In the genomic region with DNA sequence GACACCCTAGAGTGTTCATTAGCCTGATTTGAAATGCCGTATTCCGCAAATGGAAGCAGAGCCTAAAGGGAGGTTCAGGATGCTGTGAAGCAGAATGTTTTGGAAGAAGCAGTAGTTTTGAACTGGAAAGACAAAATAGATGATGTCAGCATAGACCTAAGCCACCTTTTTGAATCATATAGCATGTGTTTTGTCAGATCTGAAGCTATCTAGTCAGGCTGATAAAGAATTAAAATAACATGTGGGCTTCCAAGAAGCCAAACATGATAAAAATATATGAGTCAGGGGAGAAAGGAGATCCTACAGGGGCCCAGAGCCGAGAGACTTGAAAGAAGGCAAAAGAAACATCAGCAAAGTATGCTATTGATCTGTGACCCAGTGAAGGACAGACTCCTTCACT, we compare ENCODE assay signal across 12 cellular contexts. TPM values are rescaled to one million over a fixed set of nuclear protein-coding genes. Genes with fewer than 3 reads are reported as not detected.
DNase-seq lines count a peak whose midpoint lies in the region; ATAC-seq and TF ChIP-seq lines count a peak whose summit lies in the region.
"Had no signal": no experiment of that assay in that cellular context is flagged by ENCODE, and none has a peak within 500 bp of the region (broad histone marks: within the 10 kb centered on the region; RNA-seq: fewer than 3 reads in every experiment).

No MANE protein-coding gene starts in this region.

- H4K20me1 ChIP-seq in KMS-11 (ENCODE audit: insufficient read depth) = peaks cover 45% of the 10 kb centered on the region

- H3K36me3 ChIP-seq in KMS-11 (ENCODE audit: insufficient read depth) = peaks cover 51% of the 10 kb centered on the region

- peaks cover 82% of the 10 kb centered on the region for H3K79me2 ChIP-seq in KMS-11 (ENCODE audit: insufficient read depth, low read depth)

- H3K9me3 Mint-ChIP-seq in activated T-helper 17 cell treated with anti-CD3 and anti-CD28 coated beads, Interleukin-2, amount 50 U/mL, for 72 hours = no peaks in the 10 kb centered on the region
- H3K9me3 Mint-ChIP-seq in immature natural killer cell = no peaks in the 10 kb centered on the region
- no peaks in the 10 kb centered on the region for H3K9me3 Mint-ChIP-seq in stimulated activated effector memory CD8-positive, alpha-beta T cell treated with anti-CD3 and anti-CD28 coated beads, Interleukin-12 subunit alpha, Interleukin-12 subunit beta, amount 100 ng/mL, for 72 hours

- peaks cover 68% of the 10 kb centered on the region for H3K36me3 Mint-ChIP-seq in activated T-helper 17 cell treated with anti-CD3 and anti-CD28 coated beads, Interleukin-2, amount 50 U/mL, for 72 hours (ENCODE audit: low read depth)
- peaks cover 16 to 33% (median 18%) of the 10 kb centered on the region in 3 donors for H3K36me3 Mint-ChIP-seq in immature natural killer cell
- peaks cover 94% of the 10 kb centered on the region for H3K36me3 Mint-ChIP-seq in stimulated activated effector memory CD8-positive, alpha-beta T cell treated with anti-CD3 and anti-CD28 coated beads, Interleukin-12 subunit alpha, Interleukin-12 subunit beta, amount 100 ng/mL, for 72 hours

- H3K4me1 ChIP-seq in KMS-11 (ENCODE audit: low read depth, poor library complexity, severe bottlenecking) = peaks cover 77% of the 10 kb centered on the region

- peaks cover 28% of the 10 kb centered on the region for H3K4me1 Mint-ChIP-seq in activated T-helper 17 cell treated with anti-CD3 and anti-CD28 coated beads, Interleukin-2, amount 50 U/mL, for 72 hours
- peaks cover 22 to 54% of the 10 kb centered on the region in 2 donors for H3K4me1 Mint-ChIP-seq in immature natural killer cell
- peaks cover 44% of the 10 kb centered on the region for H3K4me1 Mint-ChIP-seq in stimulated activated effector memory CD8-positive, alpha-beta T cell treated with anti-CD3 and anti-CD28 coated beads, Interleukin-12 subunit alpha, Interleukin-12 subunit beta, amount 100 ng/mL, for 72 hours

- H3K4me3 ChIP-seq in KMS-11 (IDR thresholded peaks at IDR 0.05; ENCODE audit: insufficient read depth, low read depth, low read length) = no peak overlapping the region

- peak overlapping the region; percentile 92 for H3K27ac Mint-ChIP-seq in activated T-helper 17 cell treated with anti-CD3 and anti-CD28 coated beads, Interleukin-2, amount 50 U/mL, for 72 hours
- H3K27ac Mint-ChIP-seq in immature natural killer cell = peak overlapping the region in 4 of 6 donors; percentile 53 to 82 (median 68)
- peak overlapping the region; percentile 87 for H3K27ac Mint-ChIP-seq in stimulated activated effector memory CD8-positive, alpha-beta T cell treated with anti-CD3 and anti-CD28 coated beads, Interleukin-12 subunit alpha, Interleukin-12 subunit beta, amount 100 ng/mL, for 72 hours

- DNase-seq in immature natural killer cell = no peak
- no peak for DNase-seq in stimulated activated effector memory CD8-positive, alpha-beta T cell treated with anti-CD3 and anti-CD28 coated beads, Interleukin-12 subunit alpha, Interleukin-12 subunit beta, amount 100 ng/mL, for 72 hours (ENCODE audit: low spot score in 2 of 2)
- no peak for DNase-seq in cerebellar nuclear complex (lab: John Stamatoyannopoulos, UW)
- DNase-seq in kidney glomerular epithelial cell (lab: John Stamatoyannopoulos, UW) = no peak
- DNase-seq: activated gamma-delta T cell; DMS153; effector memory CD4-positive, alpha-beta T cell; HCEC 1CT; KG1 had no signal

- peak; percentile 62 for ATAC-seq in activated T-helper 17 cell treated with anti-CD3 and anti-CD28 coated beads, Interleukin-2, amount 50 U/mL, for 72 hours (replicated peaks)
- peak; percentile 68 for ATAC-seq in stimulated activated effector memory CD8-positive, alpha-beta T cell treated with anti-CD3 and anti-CD28 coated beads, Interleukin-12 subunit alpha, Interleukin-12 subunit beta, amount 100 ng/mL, for 72 hours
- no peak for ATAC-seq in HG02840 (IDR thresholded peaks at IDR 0.05; ENCODE audit: low FRiP score, unreplicated experiment)

- peak overlapping the region; percentile 61 for H3K4me3 Mint-ChIP-seq in activated T-helper 17 cell treated with anti-CD3 and anti-CD28 coated beads, Interleukin-2, amount 50 U/mL, for 72 hours
- H3K4me3 Mint-ChIP-seq in immature natural killer cell = no peak overlapping the region
- H3K4me3 Mint-ChIP-seq in stimulated activated effector memory CD8-positive, alpha-beta T cell treated with anti-CD3 and anti-CD28 coated beads, Interleukin-12 subunit alpha, Interleukin-12 subunit beta, amount 100 ng/mL, for 72 hours = peak overlapping the region; percentile 49

- no peaks in the 10 kb centered on the region for H3K27me3 ChIP-seq in KMS-11 (ENCODE audit: insufficient read depth, low read depth)

- no peak for TF ChIP-seq CTCF in KMS-11 (conservative IDR thresholded peaks at IDR 0.05; ENCODE audit: low read depth, low read length)

- H3K9ac ChIP-seq in KMS-11 = no peak overlapping the region

- no peak overlapping the region for H2AFZ ChIP-seq in KMS-11 (ENCODE audit: low read depth)

- H3K4me2 ChIP-seq in KMS-11 = no peak overlapping the region; the same call in 1 of the 2 replicates

- H3K27ac ChIP-seq in KMS-11 = peak overlapping the region; percentile 8; the same call in 1 of the 2 replicates

- no peaks in the 10 kb centered on the region for H3K27me3 Mint-ChIP-seq in activated T-helper 17 cell treated with anti-CD3 and anti-CD28 coated beads, Interleukin-2, amount 50 U/mL, for 72 hours
- peaks cover 0 to 2% (median 0%) of the 10 kb centered on the region in 3 donors for H3K27me3 Mint-ChIP-seq in immature natural killer cell (ENCODE audit: low read depth in 3 of 3)

RNA-seq across cellular contexts. Expression of gene RASA2, which starts 47.2 kb away (rescaled TPM):
- 10 to 100 TPM; 36.6 to 41.1 TPM for total RNA-seq in activated T-helper 17 cell treated with anti-CD3 and anti-CD28 coated beads, Interleukin-2, amount 50 U/mL, for 72 hours
- polyA plus RNA-seq in immature natural killer cell = 10 to 100 TPM; 32.6 to 48.7 (median 45.9) TPM

Comparison
In these comparisons a context has a peak if more than half of its experiments do, and no peak if none do; other contexts are left out.
1. H3K4me3 Mint-ChIP-seq: peak in activated T-helper 17 cell treated with anti-CD3 and anti-CD28 coated beads, Interleukin-2, amount 50 U/mL, for 72 hours (single experiment) and stimulated activated effector memory CD8-positive, alpha-beta T cell treated with anti-CD3 and anti-CD28 coated beads, Interleukin-12 subunit alpha, Interleukin-12 subunit beta, amount 100 ng/mL, for 72 hours (single experiment); none in immature natural killer cell (0 of 5).
2. Peak in every context shown above with its lines, with median percentiles within 50 percentile points of each other: H3K27ac Mint-ChIP-seq.